Comparison of ENCODE assay signal across 1 cellular context in the genomic region with DNA sequence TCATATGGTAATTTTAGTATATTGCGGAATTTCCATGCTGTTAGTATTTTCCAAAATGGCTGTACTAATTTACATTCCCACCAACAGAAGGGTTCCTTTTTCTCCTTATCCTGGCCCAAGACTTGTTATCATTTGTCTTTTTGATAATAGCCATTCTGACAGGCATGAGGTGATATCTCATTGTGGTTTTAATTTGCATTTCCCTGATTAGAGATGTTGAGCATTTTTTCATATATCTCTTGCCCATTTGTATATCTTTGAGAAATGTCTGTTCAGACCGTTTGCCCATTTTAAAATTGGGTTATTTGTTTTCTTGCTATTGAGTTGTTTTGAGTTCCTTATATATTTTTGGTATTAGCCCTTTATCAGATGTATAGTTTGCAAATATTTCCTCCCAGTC.
TF ChIP-seq lines count a peak whose summit lies in the region.

No MANE protein-coding gene starts in this region.

TF ChIP-seq in endothelial cell of umbilical vein, 7 proteins besides CTCF, POLR2A, EP300 and RAD21:
- TF ChIP-seq FOS (IDR thresholded peaks at IDR 0.05; ENCODE audit: borderline replicate concordance, insufficient read depth, low read length) = no peak
- TF ChIP-seq, protein P1, sequence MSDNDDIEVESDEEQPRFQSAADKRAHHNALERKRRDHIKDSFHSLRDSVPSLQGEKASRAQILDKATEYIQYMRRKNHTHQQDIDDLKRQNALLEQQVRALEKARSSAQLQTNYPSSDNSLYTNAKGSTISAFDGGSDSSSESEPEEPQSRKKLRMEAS (IDR thresholded peaks at IDR 0.05; ENCODE audit: insufficient read depth, insufficient read length) = no peak
- TF ChIP-seq POLR2AphosphoS5 (IDR thresholded peaks at IDR 0.05; ENCODE audit: insufficient read depth, low read depth, low read length) = no peak
- TF ChIP-seq MYC (IDR thresholded peaks at IDR 0.05; ENCODE audit: low read depth, low read length) = no peak
- no peak for TF ChIP-seq EZH2 (IDR thresholded peaks at IDR 0.05; ENCODE audit: borderline replicate concordance, low read depth, low read length, severe bottlenecking)
- no peak for TF ChIP-seq GATA2 (IDR thresholded peaks at IDR 0.05; ENCODE audit: insufficient read depth, insufficient read length, low read depth, low read length)
- TF ChIP-seq JUN (IDR thresholded peaks at IDR 0.05; ENCODE audit: borderline replicate concordance, insufficient read depth, insufficient read length, low read depth) = no peak
